Comparison of ENCODE assay signal across 1 cellular context in the genomic region with DNA sequence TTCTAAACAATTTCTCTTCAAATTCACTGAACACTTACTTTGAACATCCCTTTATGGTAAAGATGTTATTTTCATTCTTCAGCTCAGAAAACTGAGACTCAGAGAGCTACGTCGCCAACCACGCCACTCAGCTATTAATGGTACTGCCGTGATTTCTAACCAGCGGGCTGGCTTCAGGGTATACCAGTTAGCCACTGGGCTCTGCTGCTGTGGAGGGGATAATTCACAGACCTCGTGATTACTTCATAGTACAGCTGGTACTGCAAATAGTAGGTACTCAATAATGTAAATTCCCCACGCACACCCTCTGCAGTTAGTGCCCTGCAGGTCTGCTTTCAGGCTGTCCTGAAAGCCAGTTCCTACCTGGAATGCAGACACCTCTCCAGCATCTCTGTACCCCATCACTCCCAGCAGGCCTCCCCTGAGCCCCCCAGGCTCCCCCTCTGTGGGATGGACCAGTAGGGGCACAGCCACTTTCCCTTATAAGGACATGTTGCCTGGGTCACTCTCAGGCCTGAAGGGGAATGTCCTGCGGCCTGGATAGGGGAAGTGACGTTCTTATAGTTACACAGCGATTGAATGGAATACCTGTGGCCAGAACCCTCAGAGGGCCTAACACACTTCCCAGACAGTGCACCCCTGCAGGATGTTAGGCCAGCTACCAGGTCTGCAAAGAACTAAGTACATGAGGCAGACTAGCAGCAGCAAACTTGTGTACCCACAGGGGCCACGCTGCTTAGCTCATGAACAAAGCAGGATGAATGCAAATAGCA.
TF ChIP-seq lines count a peak whose summit lies in the region.

No MANE protein-coding gene starts in this region.

TF ChIP-seq in WTC11, 78 proteins besides CTCF, POLR2A, EP300 and RAD21 (continued from another document):
- TF ChIP-seq, protein P1, sequence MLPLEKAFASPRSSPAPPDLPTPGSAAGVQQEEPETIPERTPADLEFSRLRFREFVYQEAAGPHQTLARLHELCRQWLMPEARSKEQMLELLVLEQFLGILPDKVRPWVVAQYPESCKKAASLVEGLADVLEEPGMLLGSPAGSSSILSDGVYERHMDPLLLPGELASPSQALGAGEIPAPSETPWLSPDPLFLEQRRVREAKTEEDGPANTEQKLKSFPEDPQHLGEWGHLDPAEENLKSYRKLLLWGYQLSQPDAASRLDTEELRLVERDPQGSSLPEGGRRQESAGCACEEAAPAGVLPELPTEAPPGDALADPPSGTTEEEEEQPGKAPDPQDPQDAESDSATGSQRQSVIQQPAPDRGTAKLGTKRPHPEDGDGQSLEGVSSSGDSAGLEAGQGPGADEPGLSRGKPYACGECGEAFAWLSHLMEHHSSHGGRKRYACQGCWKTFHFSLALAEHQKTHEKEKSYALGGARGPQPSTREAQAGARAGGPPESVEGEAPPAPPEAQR (CRISPR knock-in tag; IDR thresholded peaks at IDR 0.05) = no peak
- TF ChIP-seq JAZF1 (CRISPR knock-in tag; IDR thresholded peaks at IDR 0.05) (no peak), ZNF121 (CRISPR knock-in tag; IDR thresholded peaks at IDR 0.05) (no peak), ZNF671 (CRISPR knock-in tag; IDR thresholded peaks at IDR 0.05) (no peak), FOXK1 (CRISPR knock-in tag; IDR thresholded peaks at IDR 0.05) (no peak), SOX15 (CRISPR knock-in tag; IDR thresholded peaks at IDR 0.05) (no peak), TEAD1 (CRISPR knock-in tag; IDR thresholded peaks at IDR 0.05) (no peak), ZNF138 (CRISPR knock-in tag; conservative IDR thresholded peaks at IDR 0.05) (no peak), FOXJ3 (CRISPR knock-in tag; IDR thresholded peaks at IDR 0.05; ENCODE audit: borderline replicate concordance) (no peak), ZBTB21 (CRISPR knock-in tag; IDR thresholded peaks at IDR 0.05; ENCODE audit: borderline replicate concordance) (no peak)
- TF ChIP-seq, protein P2, sequence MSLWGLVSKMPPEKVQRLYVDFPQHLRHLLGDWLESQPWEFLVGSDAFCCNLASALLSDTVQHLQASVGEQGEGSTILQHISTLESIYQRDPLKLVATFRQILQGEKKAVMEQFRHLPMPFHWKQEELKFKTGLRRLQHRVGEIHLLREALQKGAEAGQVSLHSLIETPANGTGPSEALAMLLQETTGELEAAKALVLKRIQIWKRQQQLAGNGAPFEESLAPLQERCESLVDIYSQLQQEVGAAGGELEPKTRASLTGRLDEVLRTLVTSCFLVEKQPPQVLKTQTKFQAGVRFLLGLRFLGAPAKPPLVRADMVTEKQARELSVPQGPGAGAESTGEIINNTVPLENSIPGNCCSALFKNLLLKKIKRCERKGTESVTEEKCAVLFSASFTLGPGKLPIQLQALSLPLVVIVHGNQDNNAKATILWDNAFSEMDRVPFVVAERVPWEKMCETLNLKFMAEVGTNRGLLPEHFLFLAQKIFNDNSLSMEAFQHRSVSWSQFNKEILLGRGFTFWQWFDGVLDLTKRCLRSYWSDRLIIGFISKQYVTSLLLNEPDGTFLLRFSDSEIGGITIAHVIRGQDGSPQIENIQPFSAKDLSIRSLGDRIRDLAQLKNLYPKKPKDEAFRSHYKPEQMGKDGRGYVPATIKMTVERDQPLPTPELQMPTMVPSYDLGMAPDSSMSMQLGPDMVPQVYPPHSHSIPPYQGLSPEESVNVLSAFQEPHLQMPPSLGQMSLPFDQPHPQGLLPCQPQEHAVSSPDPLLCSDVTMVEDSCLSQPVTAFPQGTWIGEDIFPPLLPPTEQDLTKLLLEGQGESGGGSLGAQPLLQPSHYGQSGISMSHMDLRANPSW (CRISPR knock-in tag; conservative IDR thresholded peaks at IDR 0.05; ENCODE audit: low read depth) = no peak
- TF ChIP-seq, protein P3, sequence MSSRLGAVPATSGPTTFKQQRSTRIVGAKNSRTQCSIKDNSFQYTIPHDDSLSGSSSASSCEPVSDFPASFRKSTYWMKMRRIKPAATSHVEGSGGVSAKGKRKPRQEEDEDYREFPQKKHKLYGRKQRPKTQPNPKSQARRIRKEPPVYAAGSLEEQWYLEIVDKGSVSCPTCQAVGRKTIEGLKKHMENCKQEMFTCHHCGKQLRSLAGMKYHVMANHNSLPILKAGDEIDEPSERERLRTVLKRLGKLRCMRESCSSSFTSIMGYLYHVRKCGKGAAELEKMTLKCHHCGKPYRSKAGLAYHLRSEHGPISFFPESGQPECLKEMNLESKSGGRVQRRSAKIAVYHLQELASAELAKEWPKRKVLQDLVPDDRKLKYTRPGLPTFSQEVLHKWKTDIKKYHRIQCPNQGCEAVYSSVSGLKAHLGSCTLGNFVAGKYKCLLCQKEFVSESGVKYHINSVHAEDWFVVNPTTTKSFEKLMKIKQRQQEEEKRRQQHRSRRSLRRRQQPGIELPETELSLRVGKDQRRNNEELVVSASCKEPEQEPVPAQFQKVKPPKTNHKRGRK (CRISPR knock-in tag; IDR thresholded peaks at IDR 0.05; ENCODE audit: borderline replicate concordance) = no peak
- TF ChIP-seq, protein P4, sequence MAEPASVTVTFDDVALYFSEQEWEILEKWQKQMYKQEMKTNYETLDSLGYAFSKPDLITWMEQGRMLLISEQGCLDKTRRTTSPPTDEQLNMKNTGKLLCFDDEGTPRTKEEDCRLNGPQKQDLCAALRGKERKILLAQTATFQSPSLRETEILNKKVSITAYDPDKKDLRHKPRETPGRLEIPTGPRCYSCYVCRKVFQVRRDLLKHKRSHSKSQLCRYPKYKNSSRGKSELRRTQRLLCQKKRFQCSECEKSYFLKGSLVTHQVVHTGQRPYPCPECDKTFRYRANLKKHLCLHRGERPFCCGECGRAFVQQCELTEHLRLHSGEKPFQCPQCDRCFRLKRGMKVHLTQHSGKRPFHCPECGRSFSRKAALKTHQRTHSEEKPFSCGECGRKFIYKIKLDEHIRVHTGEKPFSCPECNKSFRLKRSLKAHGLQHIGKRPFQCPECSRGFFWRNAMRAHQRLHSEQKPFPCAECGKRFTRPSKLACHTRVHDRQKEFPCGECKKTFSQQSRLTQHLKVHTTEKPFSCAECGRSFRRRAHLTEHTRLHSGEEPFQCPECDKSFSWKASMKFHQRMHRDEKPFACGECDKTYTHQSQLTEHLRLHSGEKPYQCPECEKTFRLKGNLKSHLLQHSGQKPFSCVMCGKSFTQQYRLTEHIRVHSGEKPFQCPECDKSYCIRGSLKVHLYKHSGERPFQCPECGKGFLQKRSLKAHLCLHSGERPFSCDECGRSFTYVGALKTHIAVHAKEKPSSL (CRISPR knock-in tag; conservative IDR thresholded peaks at IDR 0.05) = no peak
TF ChIP-seq in WTC11: peak in this region for 0.
